8 cellular contexts compared by ENCODE assay signal in the genomic region with DNA sequence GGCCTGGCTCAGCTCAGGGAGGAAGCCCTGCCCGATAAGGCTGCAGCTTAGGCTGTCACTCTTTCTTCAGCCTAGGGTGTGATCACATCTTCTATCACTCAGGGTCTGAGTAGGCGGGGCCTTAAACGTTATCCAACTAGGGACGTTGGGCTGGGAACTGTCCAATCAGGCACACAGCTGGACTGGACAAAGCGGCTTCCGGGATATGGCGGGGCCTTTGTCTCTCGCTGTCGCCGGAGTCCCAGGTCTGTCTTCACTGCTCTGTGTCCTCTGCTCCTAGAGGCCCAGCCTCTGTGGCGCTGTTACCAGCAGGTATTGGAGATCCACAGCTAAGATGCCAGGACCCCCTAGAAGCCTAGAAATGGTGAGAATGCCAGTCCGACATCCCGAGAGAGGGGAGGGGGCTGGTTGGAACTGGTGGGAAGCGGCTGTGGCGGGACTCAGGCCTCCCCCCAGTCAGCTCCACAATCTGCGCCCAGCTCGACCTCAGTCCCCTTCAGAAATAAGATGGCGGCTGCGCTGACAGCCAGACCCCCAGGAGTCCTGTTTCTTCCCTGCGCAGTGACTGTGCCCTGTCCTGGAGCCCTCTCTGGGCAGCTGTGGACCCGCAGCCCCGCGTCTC. TPM values are rescaled to one million over a fixed set of nuclear protein-coding genes. Genes with fewer than 3 reads are reported as not detected.
A peak's percentile ranks its signal among the peaks of the same experiment; 100 is the strongest.
DNase-seq lines count a peak whose midpoint lies in the region; ATAC-seq and TF ChIP-seq lines count a peak whose summit lies in the region.

A gene (plus strand): TSS at position 214 of the 622 bp plus-strand sequence. CDS start 121 bp downstream, at position 335.

- no peaks in the 10 kb centered on the region for H3K27me3 Mint-ChIP-seq in endothelial cell (ENCODE audit: unreplicated experiment)

- no peaks in the 10 kb centered on the region for H3K9me3 Mint-ChIP-seq in endothelial cell (ENCODE audit: unreplicated experiment)

- no peaks in the 10 kb centered on the region for H3K36me3 Mint-ChIP-seq in endothelial cell (ENCODE audit: low read depth, unreplicated experiment)

- H3K4me3 ChIP-seq in mesodermal cell (ENCODE audit: extremely low read depth, insufficient read depth, low read length, poor library complexity, severe bottlenecking), result peak within 1 kb of the TSS; percentile 60

- 0 to 2% methylated on average over 16 to 22 of the region's 23 CpGs for WGBS in mesodermal cell (ENCODE audit: insufficient coverage in 2 of 2), 2 experiments

- no peaks in the 10 kb centered on the region for H3K9me3 ChIP-seq in mesodermal cell (ENCODE audit: control insufficient read depth, low read length)

- H3K4me1 Mint-ChIP-seq in endothelial cell (ENCODE audit: unreplicated experiment), result peaks cover 3% of the 10 kb centered on the region

- H3K27ac Mint-ChIP-seq in endothelial cell (ENCODE audit: unreplicated experiment), result peak within 1 kb of the TSS; percentile 100

- H3K4me1 ChIP-seq in mesodermal cell (ENCODE audit: control insufficient read depth, insufficient read depth, low read length, poor library complexity, severe bottlenecking), result no peaks in the 10 kb centered on the region

- DNase-seq in A172 (ENCODE audit: low spot score) (peak; percentile 98), NCI-H82 (lab: John Stamatoyannopoulos, UW) (peak; percentile 100), endothelial cell (ENCODE audit: low spot score) (peak; percentile 85)
- DNase-seq in activated CD8-positive, alpha-beta memory T cell treated with anti-CD3 and anti-CD28 coated beads, Interleukin-2, amount 50 U/mL, for 4 hours, result peak; percentile 64
- DNase-seq in stimulated activated CD8-positive, alpha-beta memory T cell treated with anti-CD3 and anti-CD28 coated beads, Interleukin-15, amount 100 ng/mL, for 24 hours (ENCODE audit: low read depth), result peak; percentile 41

- TF ChIP-seq CTCF in endothelial cell (IDR thresholded peaks at IDR 0.05; ENCODE audit: unreplicated experiment), result no peak

- peak; percentile 99 for ATAC-seq in GM18868 (IDR thresholded peaks at IDR 0.05; ENCODE audit: unreplicated experiment)
- ATAC-seq in HG03135 (IDR thresholded peaks at IDR 0.05; ENCODE audit: unreplicated experiment), result peak; percentile 100

- peak within 1 kb of the TSS; percentile 98 for H3K4me3 Mint-ChIP-seq in endothelial cell (ENCODE audit: unreplicated experiment)

- peaks cover 35% of the 10 kb centered on the region for H3K36me3 ChIP-seq in mesodermal cell (ENCODE audit: control insufficient read depth, insufficient read depth, low read length)

- peak within 1 kb of the TSS; percentile 100 for H3K27ac ChIP-seq in mesodermal cell (ENCODE audit: low read depth, low read length, severe bottlenecking)

RNA-seq across cellular contexts. Expression of the gene that starts here (rescaled TPM):
- total RNA-seq in A172 (2014; rRNA removed; shearing (Covaris generic)), result 16.6 and 18.2 TPM in 2 replicates
- total RNA-seq in endothelial cell (ENCODE audit: unreplicated experiment), result 32.3 TPM
- polyA plus RNA-seq in mesodermal cell (2013, experiment 1 of 2), result 22.6 TPM
- 29.1 TPM for polyA plus RNA-seq in mesodermal cell (2013, experiment 2 of 2)

Comparison
In these comparisons a context has a peak if more than half of its experiments do, and no peak if none do; other contexts are left out.
1. Peak in every context shown above with its lines: DNase-seq, ATAC-seq, H3K4me3 ChIP-seq and H3K27ac ChIP-seq.
2. DNase-seq: peak in every context shown above with its lines; median percentile 100 in NCI-H82; 98 in A172; 85 in endothelial cell; 64 in activated CD8-positive, alpha-beta memory T cell treated with anti-CD3 and anti-CD28 coated beads, Interleukin-2, amount 50 U/mL, for 4 hours; 41 in stimulated activated CD8-positive, alpha-beta memory T cell treated with anti-CD3 and anti-CD28 coated beads, Interleukin-15, amount 100 ng/mL, for 24 hours.